In the genomic region with DNA sequence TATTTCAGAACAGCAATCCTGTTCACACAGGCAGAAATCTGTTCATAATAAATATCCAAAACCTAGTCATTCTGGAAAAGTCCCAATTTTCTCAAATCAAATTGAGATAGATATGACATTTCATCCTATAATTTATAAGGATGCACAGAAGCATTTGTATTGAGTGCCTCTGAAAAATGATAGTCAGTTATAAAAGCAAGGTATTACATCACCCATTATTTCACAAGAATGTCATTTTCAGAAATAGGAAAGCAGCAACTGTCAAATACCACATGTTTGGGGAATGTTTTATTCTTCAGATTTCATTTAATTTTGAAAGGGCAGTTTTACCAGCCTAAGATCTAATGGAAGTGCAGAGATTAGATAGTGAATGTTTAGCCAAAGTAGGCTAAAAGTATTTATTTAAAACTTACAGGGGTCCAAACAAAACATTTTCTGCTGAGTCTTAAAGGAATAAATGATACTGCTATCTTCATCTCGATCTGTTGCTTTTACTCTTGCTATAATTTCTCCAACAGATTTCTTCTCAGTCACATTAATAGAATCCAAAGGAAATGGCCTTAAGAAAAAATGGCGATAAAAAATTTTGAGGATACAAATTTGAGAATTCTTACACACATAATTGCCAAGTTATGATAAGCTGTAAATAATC, we compare ENCODE assay signal across 1 cellular context.
TF ChIP-seq lines count a peak whose summit lies in the region.

No MANE protein-coding gene starts in this region.

TF ChIP-seq in IMR-90, 13 proteins besides CTCF, POLR2A, EP300 and RAD21:
- TF ChIP-seq BHLHE40 (IDR thresholded peaks at IDR 0.05; ENCODE audit: low read depth, low read length), result no peak
- TF ChIP-seq CEBPB (IDR thresholded peaks at IDR 0.05; ENCODE audit: low read depth, low read length), result peak; percentile 80
- TF ChIP-seq RFX5 (IDR thresholded peaks at IDR 0.05; ENCODE audit: low read depth, low read length), result no peak
